Comparison of ENCODE assay signal across 23 cellular contexts in genomic region chr1:217626321-217626720, GRCh38. TPM values are rescaled to one million over a fixed set of nuclear protein-coding genes. Genes with fewer than 3 reads are reported as not detected.
DNase-seq lines count a peak whose midpoint lies in the region; ATAC-seq and TF ChIP-seq lines count a peak whose summit lies in the region.
"Had no signal": no experiment of that assay in that cellular context is flagged by ENCODE, and none has a peak within 500 bp of the region (broad histone marks: within the 10 kb centered on the region; RNA-seq: fewer than 3 reads in every experiment).

No MANE protein-coding gene starts in this region.

- no peak for TF ChIP-seq POLR2A in upper lobe of left lung (IDR thresholded peaks at IDR 0.05)

- peak; percentile 61 to 72 for ATAC-seq in activated CD4-positive, CD25-positive, alpha-beta regulatory T cell treated with anti-CD3 and anti-CD28 coated beads, Interleukin-2, amount 50 U/mL, for 24 hours
- peak; percentile 51 for ATAC-seq in esophagus mucosa
- ATAC-seq in upper lobe of left lung (ENCODE audit: low FRiP score in 2 of 2): no peak

- H3K9me3 ChIP-seq in upper lobe of left lung: no peaks in the 10 kb centered on the region
- H3K9me3 ChIP-seq: BLaER1 treated with 17β-estradiol and CSF1 and Interleukin-3, amounts not matched to agents 10 nM and 100 nM; HAP-1 had no signal

- in situ Hi-C loops in ACHN (cut with HindIII; ENCODE audit: low pct_ligation_motif_present, low pct_unique_long_range_greater_than_20kb, low sequenced_read_pairs): no loop called here

- H3K27me3 Mint-ChIP-seq in activated naive CD8-positive, alpha-beta T cell: no peaks in the 10 kb centered on the region
- no peaks in the 10 kb centered on the region for H3K27me3 Mint-ChIP-seq in activated naive CD8-positive, alpha-beta T cell treated with anti-CD3 and anti-CD28 coated beads for 36 hours
- H3K27me3 Mint-ChIP-seq: CD4-positive, alpha-beta memory T cell had no signal

- no peaks in the 10 kb centered on the region for H3K36me3 ChIP-seq in upper lobe of left lung
- H3K36me3 ChIP-seq: HAP-1 had no signal

- no peak for TF ChIP-seq CTCF in upper lobe of left lung (IDR thresholded peaks at IDR 0.05)

- no peak overlapping the region for H3K27ac ChIP-seq in upper lobe of left lung
- H3K27ac ChIP-seq: 22Rv1; BLaER1 treated with 17β-estradiol and CSF1 and Interleukin-3, amounts not matched to agents 10 nM and 100 nM; GM23248; KMS-11; PC-9 had no signal

- no peak overlapping the region for H3K4me3 ChIP-seq in upper lobe of left lung
- H3K4me3 ChIP-seq: BLaER1 treated with 17β-estradiol and CSF1 and Interleukin-3, amounts not matched to agents 10 nM and 100 nM; GM23248; HAP-1; PC-9 had no signal

- WGBS in upper lobe of left lung, 2 donors: 86 to 95% methylated on average over 2 of the region's 2 CpGs

- H3K4me1 Mint-ChIP-seq in activated naive CD8-positive, alpha-beta T cell (ENCODE audit: low read depth): peaks cover 64% of the 10 kb centered on the region
- peaks cover 36% of the 10 kb centered on the region for H3K4me1 Mint-ChIP-seq in activated naive CD8-positive, alpha-beta T cell treated with anti-CD3 and anti-CD28 coated beads for 36 hours

- peaks cover 11 to 35% (median 16%) of the 10 kb centered on the region in 4 donors for H3K4me1 ChIP-seq in upper lobe of left lung

- H3K4me3 Mint-ChIP-seq in activated naive CD8-positive, alpha-beta T cell: peak overlapping the region; percentile 47
- H3K4me3 Mint-ChIP-seq in activated naive CD8-positive, alpha-beta T cell treated with anti-CD3 and anti-CD28 coated beads for 36 hours: no peak overlapping the region
- H3K4me3 Mint-ChIP-seq: CD4-positive, alpha-beta memory T cell had no signal

- no peaks in the 10 kb centered on the region for H3K9me3 Mint-ChIP-seq in activated naive CD8-positive, alpha-beta T cell (ENCODE audit: low read depth)
- no peaks in the 10 kb centered on the region for H3K9me3 Mint-ChIP-seq in activated naive CD8-positive, alpha-beta T cell treated with anti-CD3 and anti-CD28 coated beads for 36 hours
- H3K9me3 Mint-ChIP-seq: CD4-positive, alpha-beta memory T cell had no signal

- DNase-seq in activated CD4-positive, CD25-positive, alpha-beta regulatory T cell (lab: John Stamatoyannopoulos, UW): no peak
- no peak for DNase-seq in activated naive CD8-positive, alpha-beta T cell treated with anti-CD3 and anti-CD28 coated beads for 36 hours
- DNase-seq in upper lobe of left lung: no peak
- no peak for DNase-seq in ACHN
- DNase-seq in medulla oblongata (ENCODE audit: extremely low spot score): no peak
- DNase-seq: CD4-positive, alpha-beta memory T cell; DMS153; GM23248; MV-4-11; NCI-H1105 treated with DMSO at 0.1 percent for 48 hours; NCI-H2029 treated with DMSO at 0.1 percent for 48 hours; NCI-H226; NCI-H510A treated with DMSO at 0.1 percent for 48 hours; NCI-H748 treated with DMSO at 0.1 percent for 48 hours; PC-9; SIG-M5 had no signal

- H3K27ac Mint-ChIP-seq in activated naive CD8-positive, alpha-beta T cell: no peak overlapping the region
- H3K27ac Mint-ChIP-seq in activated naive CD8-positive, alpha-beta T cell treated with anti-CD3 and anti-CD28 coated beads for 36 hours: no peak overlapping the region
- H3K27ac Mint-ChIP-seq: CD4-positive, alpha-beta memory T cell had no signal

- H3K27me3 ChIP-seq in upper lobe of left lung: no peaks in the 10 kb centered on the region
- H3K27me3 ChIP-seq: BLaER1 treated with 17β-estradiol and CSF1 and Interleukin-3, amounts not matched to agents 10 nM and 100 nM had no signal

- TF ChIP-seq EP300 in upper lobe of left lung (IDR thresholded peaks at IDR 0.05): no peak

- peaks cover 2% of the 10 kb centered on the region for H3K36me3 Mint-ChIP-seq in activated naive CD8-positive, alpha-beta T cell
- H3K36me3 Mint-ChIP-seq in activated naive CD8-positive, alpha-beta T cell treated with anti-CD3 and anti-CD28 coated beads for 36 hours: peaks cover 4% of the 10 kb centered on the region

RNA-seq across cellular contexts. Expression of gene GPATCH2, which starts 4.6 kb away (rescaled TPM):
- total RNA-seq in activated naive CD8-positive, alpha-beta T cell treated with anti-CD3 and anti-CD28 coated beads for 36 hours: 1 to 10 TPM; 7.5 to 8.5 TPM
- total RNA-seq in esophagus mucosa: 6.5 TPM
- 10 to 100 TPM in 5 of 6 donors, 1 to 10 TPM in 1; 9.1 to 22.4 (median 15.1) TPM for total RNA-seq in upper lobe of left lung

RNA-seq across cellular contexts. Expression of gene SPATA17, which starts 4.8 kb away (rescaled TPM):
- not detected for total RNA-seq in activated naive CD8-positive, alpha-beta T cell treated with anti-CD3 and anti-CD28 coated beads for 36 hours
- total RNA-seq in esophagus mucosa (1.00 TPM), upper lobe of left lung (10 to 100 TPM in 1 of 6 donors, 1 to 10 TPM in 4, under 1 TPM in 1; 0.63 to 17.0 (median 1.6) TPM)
- total RNA-seq: CD4-positive, alpha-beta memory T cell had no signal

Comparison
In these comparisons a context has a peak if more than half of its experiments do, and no peak if none do; other contexts are left out.
1. ATAC-seq: peak in activated CD4-positive, CD25-positive, alpha-beta regulatory T cell treated with anti-CD3 and anti-CD28 coated beads, Interleukin-2, amount 50 U/mL, for 24 hours (2 of 2) and esophagus mucosa (single experiment); none in upper lobe of left lung (0 of 2).